Comparison of ENCODE assay signal across 1 cellular context in the genomic region with DNA sequence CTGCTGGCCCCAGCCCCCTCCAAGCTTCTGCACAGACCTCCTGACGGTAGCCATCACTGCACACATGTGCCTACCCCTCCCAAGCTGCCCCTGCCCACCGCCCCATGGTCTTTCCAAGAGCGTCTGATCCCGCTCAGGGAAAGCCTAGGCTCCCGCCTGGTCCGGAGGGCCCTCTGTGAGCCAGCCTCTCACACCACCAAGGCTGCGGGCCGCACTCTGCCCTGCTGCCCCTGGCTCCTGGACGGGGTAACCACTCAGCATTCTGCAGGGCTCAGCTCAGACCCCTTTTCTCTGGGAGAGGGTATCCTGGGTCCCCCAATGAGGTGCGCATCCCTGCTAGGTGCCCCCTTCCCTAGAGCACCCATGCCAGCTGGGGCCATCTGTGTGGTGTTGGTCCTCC.
DNase-seq lines count a peak whose midpoint lies in the region; ATAC-seq lines count a peak whose summit lies in the region.
"Not testable (repeated sequence)": the region's sequence is repeated elsewhere in the genome, so short reads cannot be mapped to it uniquely, and the experiment has no call there.

No MANE protein-coding gene starts in this region.

- peak; percentile 7 for DNase-seq in Right ventricle myocardium inferior (ENCODE audit: missing footprints)

- ATAC-seq in Right ventricle myocardium inferior = not testable (repeated sequence)

- intact Hi-C loops in Right ventricle myocardium inferior (cut with DNase I) = not testable (repeated sequence)
